8 cellular contexts compared by ENCODE assay signal in genomic region chr19:40663712-40664692, GRCh38. TPM values are rescaled to one million over a fixed set of nuclear protein-coding genes. Genes with fewer than 3 reads are reported as not detected.
DNase-seq lines count a peak whose midpoint lies in the region; ATAC-seq, FAIRE-seq and TF ChIP-seq lines count a peak whose summit lies in the region.

No MANE protein-coding gene starts in this region.

- FAIRE-seq in RCC 7860 (lab: Jason Lieb, UNC) = no peak

- peaks cover 20% of the 10 kb centered on the region for H3K4me1 ChIP-seq in mucosa of stomach (ENCODE audit: control insufficient read depth, insufficient read depth, low read length)

- H3K4me3 ChIP-seq in GM12865 (ENCODE audit: low read depth, low read length) (peak overlapping the region; percentile 81), mucosa of stomach (ENCODE audit: low read length) (no peak overlapping the region)

- in situ Hi-C loops in G401 (cut with HindIII; ENCODE audit: low sequenced_read_pairs) = no loop called here

- no peaks in the 10 kb centered on the region for H3K9me3 ChIP-seq in mucosa of stomach (ENCODE audit: control insufficient read depth, low read length)

- no peak for TF ChIP-seq CTCF in GM12865 (IDR thresholded peaks at IDR 0.05; ENCODE audit: insufficient read depth, low read depth, low read length, missing control alignments)

- H3K9ac ChIP-seq in mucosa of stomach (ENCODE audit: low read length) = peak overlapping the region; percentile 3

- DNase-seq in GM12865 (ENCODE audit: low read depth) = peak; percentile 21
- DNase-seq in RCC 7860 (ENCODE audit: low spot score) = peak; percentile 42
- DNase-seq in dermis blood vessel endothelial cell = peak; percentile 19
- DNase-seq in NCI-H82 treated with DMSO at 0.1 percent for 48 hours (lab: John Stamatoyannopoulos, UW; ENCODE audit: unreplicated experiment) = no peak
- DNase-seq in G401 (ENCODE audit: low spot score) = no peak
- no peak for DNase-seq in NCI-H1436 (lab: John Stamatoyannopoulos, UW)

- H3K36me3 ChIP-seq in mucosa of stomach (ENCODE audit: control insufficient read depth, insufficient read depth, low read length) = no peaks in the 10 kb centered on the region

- no peak for ATAC-seq in activated CD4-positive, CD25-positive, alpha-beta regulatory T cell treated with anti-CD3 and anti-CD28 coated beads, Interleukin-2, amount 50 U/mL, for 24 hours

- H3K27me3 ChIP-seq in mucosa of stomach (ENCODE audit: control insufficient read depth, insufficient read depth, low read length) = peaks cover 3% of the 10 kb centered on the region

RNA-seq across cellular contexts. Expression of gene NUMBL, which starts 26.4 kb away (rescaled TPM):
- 27.2 and 48.0 TPM in 2 replicates for total RNA-seq in dermis blood vessel endothelial cell
- total RNA-seq in G401 (2014; rRNA removed; shearing (Covaris generic)) = 18.5 and 25.1 TPM in 2 replicates

RNA-seq across cellular contexts. Expression of gene COQ8B, which starts 52.7 kb away (rescaled TPM):
- 31.8 and 38.8 TPM in 2 replicates for total RNA-seq in dermis blood vessel endothelial cell
- total RNA-seq in G401 (2014; rRNA removed; shearing (Covaris generic)) = 58.6 and 59.5 TPM in 2 replicates

RNA-seq across cellular contexts. Expression of gene ITPKC, which starts 52.9 kb away (rescaled TPM):
- total RNA-seq in dermis blood vessel endothelial cell = 30.6 and 33.4 TPM in 2 replicates
- total RNA-seq in G401 (2014; rRNA removed; shearing (Covaris generic)) = 14.3 and 24.4 TPM in 2 replicates

Comparison
In these comparisons a context has a peak if more than half of its experiments do, and no peak if none do; other contexts are left out.
1. DNase-seq: peak in GM12865 (single experiment), RCC 7860 (single experiment) and dermis blood vessel endothelial cell (single experiment); none in NCI-H82 treated with DMSO at 0.1 percent for 48 hours (single experiment), G401 (single experiment) and NCI-H1436 (single experiment).